8 cellular contexts compared by ENCODE assay signal in the genomic region with DNA sequence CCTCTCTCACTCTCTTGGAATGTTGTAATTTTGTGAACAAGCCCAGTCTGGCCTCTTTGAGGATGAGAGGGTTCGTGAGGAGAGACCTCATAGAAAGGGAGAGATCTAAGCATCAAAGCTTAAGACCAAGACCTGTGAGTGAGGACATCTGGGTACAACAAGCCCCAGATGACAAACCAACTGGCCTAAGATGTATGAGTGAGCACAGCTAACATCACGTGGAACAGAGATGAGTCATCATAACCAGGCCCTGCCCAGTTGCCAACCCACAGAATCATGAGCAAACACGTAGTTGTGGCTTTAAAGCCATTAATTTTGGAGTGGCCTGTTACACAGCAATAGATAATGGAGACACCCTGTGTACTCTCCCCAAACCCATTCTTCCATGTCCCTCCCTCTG.
DNase-seq lines count a peak whose midpoint lies in the region; FAIRE-seq and TF ChIP-seq lines count a peak whose summit lies in the region.

No MANE protein-coding gene starts in this region.

- TF ChIP-seq CTCF in GM12865 (IDR thresholded peaks at IDR 0.05; ENCODE audit: insufficient read depth, low read depth, low read length, missing control alignments) (no peak), fibroblast of the aortic adventitia (IDR thresholded peaks at IDR 0.05; ENCODE audit: insufficient read depth, low read length) (no peak)

- H3K4me3 ChIP-seq in GM12865 (ENCODE audit: low read depth, low read length) (no peak overlapping the region), fibroblast of the aortic adventitia (ENCODE audit: low read depth, low read length) (no peak overlapping the region)

- DNase-seq in GM12865 (ENCODE audit: low read depth) (peak; percentile 21), H54 (ENCODE audit: insufficient read length, low spot score) (peak; percentile 12), LHCN-M2 (ENCODE audit: low read depth) (peak; percentile 75), fibroblast of the aortic adventitia (ENCODE audit: low read depth) (peak; percentile 46), cerebellar nuclear complex (lab: John Stamatoyannopoulos, UW) (no peak), NCI-H187 (lab: John Stamatoyannopoulos, UW) (no peak)
- no peak for DNase-seq in central memory CD4-positive, alpha-beta T cell
- DNase-seq in activated CD4-positive, alpha-beta T cell treated with anti-CD3 and anti-CD28 coated beads, Interleukin-2, amount 50 U/mL, for 4 hours, result no peak

- FAIRE-seq in H54 (lab: Jason Lieb, UNC), result peak; percentile 87

- TF ChIP-seq POLR2A in H54 (IDR thresholded peaks at IDR 0.05; ENCODE audit: low read depth, low read length), result no peak

Comparison
In these comparisons a context has a peak if more than half of its experiments do, and no peak if none do; other contexts are left out.
1. DNase-seq: peak in GM12865 (single experiment), H54 (single experiment), LHCN-M2 (single experiment) and fibroblast of the aortic adventitia (single experiment); none in cerebellar nuclear complex (0 of 2), NCI-H187 (0 of 2), central memory CD4-positive, alpha-beta T cell (single experiment) and activated CD4-positive, alpha-beta T cell treated with anti-CD3 and anti-CD28 coated beads, Interleukin-2, amount 50 U/mL, for 4 hours (0 of 2).